12 cellular contexts compared by ENCODE assay signal in genomic region chr15:60799885-60800728, GRCh38.
DNase-seq lines count a peak whose midpoint lies in the region; ATAC-seq and FAIRE-seq lines count a peak whose summit lies in the region.
"Had no signal": no experiment of that assay in that cellular context is flagged by ENCODE, and none has a peak within 500 bp of the region (broad histone marks: within the 10 kb centered on the region; RNA-seq: fewer than 3 reads in every experiment).

No MANE protein-coding gene starts in this region.

- H3K27me3 Mint-ChIP-seq in naive thymus-derived CD4-positive, alpha-beta T cell, result no peaks in the 10 kb centered on the region

- peak; percentile 51 for ATAC-seq in naive thymus-derived CD4-positive, alpha-beta T cell

- POLR2A ChIA-PET in naive thymus-derived CD4-positive, alpha-beta T cell (lab: Charles Lee), result interaction anchor here (0.7 kb wide), 1 partner anchor 59 kb away, joined by 3 read pairs; no protein-coding TSS in a partner anchor

- DNase-seq in AG20443 (ENCODE audit: low spot score), result peak; percentile 56
- peak; percentile 1 for DNase-seq in M059J (ENCODE audit: low read depth)
- peak; percentile 18 for DNase-seq in amniotic epithelial cell (ENCODE audit: low read depth)
- DNase-seq in naive thymus-derived CD4-positive, alpha-beta T cell, result peak in 3 of 9 donors; percentile 10 to 30 (median 15)
- DNase-seq in NCI-H1694 (lab: John Stamatoyannopoulos, UW), result no peak
- DNase-seq in HTR-8/SVneo (ENCODE audit: insufficient read length, low spot score), result no peak
- DNase-seq in cerebellar nuclear complex (lab: John Stamatoyannopoulos, UW), result no peak
- DNase-seq in KG1 (lab: John Stamatoyannopoulos, UW), result no peak
- DNase-seq: NCI-H1417 treated with DMSO at 0.1 percent for 48 hours, upper lobe of left lung had no signal

- H3K36me3 ChIP-seq in naive thymus-derived CD4-positive, alpha-beta T cell (ENCODE audit: control insufficient read depth in 2 of 3, insufficient read depth in 3 of 3, low read length in 3 of 3), result no peaks in the 10 kb centered on the region
- H3K36me3 ChIP-seq: upper lobe of left lung had no signal

- no peak overlapping the region for H3K4me3 ChIP-seq in naive thymus-derived CD4-positive, alpha-beta T cell (ENCODE audit: low read length)
- H3K4me3 ChIP-seq: upper lobe of left lung had no signal

- no peak for FAIRE-seq in HTR-8/SVneo (lab: Jason Lieb, UNC)
- FAIRE-seq: GM12891 had no signal

- no peaks in the 10 kb centered on the region for H3K27me3 ChIP-seq in naive thymus-derived CD4-positive, alpha-beta T cell (ENCODE audit: control insufficient read depth in 2 of 2, insufficient read depth in 2 of 2, low read length in 2 of 2)
- H3K27me3 ChIP-seq: upper lobe of left lung had no signal

- H3K4me1 ChIP-seq in naive thymus-derived CD4-positive, alpha-beta T cell (ENCODE audit: control insufficient read depth in 2 of 2, insufficient read depth in 2 of 2, low read length in 2 of 2), result peaks cover 31 to 37% of the 10 kb centered on the region in 2 donors

- peaks cover 0 to 4% (median 0%) of the 10 kb centered on the region in 5 donors for H3K36me3 Mint-ChIP-seq in naive thymus-derived CD4-positive, alpha-beta T cell

- H3K27ac Mint-ChIP-seq in naive thymus-derived CD4-positive, alpha-beta T cell, result peak overlapping the region; percentile 71 to 91 (median 82)

- peak overlapping the region; percentile 27 for H3K27ac ChIP-seq in naive thymus-derived CD4-positive, alpha-beta T cell (ENCODE audit: low read depth, low read length)
- H3K27ac ChIP-seq: C4-2B had no signal

- H3K4me3 Mint-ChIP-seq in naive thymus-derived CD4-positive, alpha-beta T cell, result peak overlapping the region in 9 of 10 donors; percentile 11 to 74 (median 52)

- intact Hi-C loops in naive thymus-derived CD4-positive, alpha-beta T cell (cut with micrococcal nuclease), result loop anchor here (1.0 to 5.0 kb wide), 5 partner anchors 13 to 97 kb away; no protein-coding TSS in a partner anchor

- H3K9me3 Mint-ChIP-seq in naive thymus-derived CD4-positive, alpha-beta T cell, result peaks cover 0 to 7% (median 0%) of the 10 kb centered on the region in 11 donors

- peaks cover 31 to 64% (median 51%) of the 10 kb centered on the region in 7 donors for H3K4me1 Mint-ChIP-seq in naive thymus-derived CD4-positive, alpha-beta T cell

- CTCF ChIA-PET in naive thymus-derived CD4-positive, alpha-beta T cell (lab: Charles Lee), result no interaction called here

- peaks cover 0 to under 1% (median 0%) of the 10 kb centered on the region in 3 experiments for H3K9me3 ChIP-seq in naive thymus-derived CD4-positive, alpha-beta T cell (ENCODE audit: control insufficient read depth in 2 of 3, low read length in 3 of 3)
- H3K9me3 ChIP-seq: upper lobe of left lung had no signal

Comparison
In these comparisons a context has a peak if more than half of its experiments do, and no peak if none do; other contexts are left out.
1. DNase-seq: peak in AG20443 (single experiment), M059J (single experiment) and amniotic epithelial cell (single experiment); none in NCI-H1694 (single experiment), HTR-8/SVneo (single experiment), cerebellar nuclear complex (0 of 2) and KG1 (single experiment).